ENCODE assay signal across 1 cellular context in genomic region chr1:66788231-66788939, GRCh38.
TF ChIP-seq lines count a peak whose summit lies in the region.

No MANE protein-coding gene starts in this region.

TF ChIP-seq in HepG2, 621 proteins besides CTCF, POLR2A, EP300 and RAD21:
- TF ChIP-seq ZNF329 (CRISPR knock-in tag; IDR thresholded peaks at IDR 0.05; ENCODE audit: low read depth) (no peak), ZNF451 (CRISPR knock-in tag; IDR thresholded peaks at IDR 0.05) (no peak), SALL2 (CRISPR knock-in tag; IDR thresholded peaks at IDR 0.05) (no peak), ZMYM3 (CRISPR knock-in tag; IDR thresholded peaks at IDR 0.05) (no peak), NCOA2 (CRISPR knock-in tag; IDR thresholded peaks at IDR 0.05) (no peak), GATA4 (IDR thresholded peaks at IDR 0.05; ENCODE audit: borderline replicate concordance, low read depth) (no peak), ZNF557 (CRISPR knock-in tag; IDR thresholded peaks at IDR 0.05) (no peak), ZNF850 (CRISPR knock-in tag; conservative IDR thresholded peaks at IDR 0.05) (no peak), TOE1 (CRISPR knock-in tag; IDR thresholded peaks at IDR 0.05) (no peak), ZFY (CRISPR knock-in tag; IDR thresholded peaks at IDR 0.05) (no peak), HINFP (CRISPR knock-in tag; IDR thresholded peaks at IDR 0.05; ENCODE audit: low read depth) (no peak), ZNF33B (CRISPR knock-in tag; IDR thresholded peaks at IDR 0.05) (no peak), KDM5A (IDR thresholded peaks at IDR 0.05; ENCODE audit: borderline replicate concordance, low read length) (no peak), NR2C2 (CRISPR knock-in tag; IDR thresholded peaks at IDR 0.05; ENCODE audit: borderline replicate concordance) (no peak), SRF (IDR thresholded peaks at IDR 0.05; ENCODE audit: low read depth, low read length) (no peak)
- TF ChIP-seq, protein P1, sequence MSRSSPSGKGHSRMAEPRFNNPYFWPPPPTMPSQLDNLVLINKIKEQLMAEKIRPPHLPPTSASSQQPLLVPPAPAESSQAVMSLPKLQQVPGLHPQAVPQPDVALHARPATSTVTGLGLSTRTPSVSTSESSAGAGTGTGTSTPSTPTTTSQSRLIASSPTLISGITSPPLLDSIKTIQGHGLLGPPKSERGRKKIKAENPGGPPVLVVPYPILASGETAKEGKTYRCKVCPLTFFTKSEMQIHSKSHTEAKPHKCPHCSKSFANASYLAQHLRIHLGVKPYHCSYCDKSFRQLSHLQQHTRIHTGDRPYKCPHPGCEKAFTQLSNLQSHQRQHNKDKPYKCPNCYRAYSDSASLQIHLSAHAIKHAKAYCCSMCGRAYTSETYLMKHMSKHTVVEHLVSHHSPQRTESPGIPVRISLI (CRISPR knock-in tag; IDR thresholded peaks at IDR 0.05; ENCODE audit: borderline replicate concordance), result no peak
- TF ChIP-seq, protein P2, sequence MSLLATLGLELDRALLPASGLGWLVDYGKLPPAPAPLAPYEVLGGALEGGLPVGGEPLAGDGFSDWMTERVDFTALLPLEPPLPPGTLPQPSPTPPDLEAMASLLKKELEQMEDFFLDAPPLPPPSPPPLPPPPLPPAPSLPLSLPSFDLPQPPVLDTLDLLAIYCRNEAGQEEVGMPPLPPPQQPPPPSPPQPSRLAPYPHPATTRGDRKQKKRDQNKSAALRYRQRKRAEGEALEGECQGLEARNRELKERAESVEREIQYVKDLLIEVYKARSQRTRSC (CRISPR knock-in tag; IDR thresholded peaks at IDR 0.05; ENCODE audit: low read depth), result no peak
- TF ChIP-seq, protein P3, sequence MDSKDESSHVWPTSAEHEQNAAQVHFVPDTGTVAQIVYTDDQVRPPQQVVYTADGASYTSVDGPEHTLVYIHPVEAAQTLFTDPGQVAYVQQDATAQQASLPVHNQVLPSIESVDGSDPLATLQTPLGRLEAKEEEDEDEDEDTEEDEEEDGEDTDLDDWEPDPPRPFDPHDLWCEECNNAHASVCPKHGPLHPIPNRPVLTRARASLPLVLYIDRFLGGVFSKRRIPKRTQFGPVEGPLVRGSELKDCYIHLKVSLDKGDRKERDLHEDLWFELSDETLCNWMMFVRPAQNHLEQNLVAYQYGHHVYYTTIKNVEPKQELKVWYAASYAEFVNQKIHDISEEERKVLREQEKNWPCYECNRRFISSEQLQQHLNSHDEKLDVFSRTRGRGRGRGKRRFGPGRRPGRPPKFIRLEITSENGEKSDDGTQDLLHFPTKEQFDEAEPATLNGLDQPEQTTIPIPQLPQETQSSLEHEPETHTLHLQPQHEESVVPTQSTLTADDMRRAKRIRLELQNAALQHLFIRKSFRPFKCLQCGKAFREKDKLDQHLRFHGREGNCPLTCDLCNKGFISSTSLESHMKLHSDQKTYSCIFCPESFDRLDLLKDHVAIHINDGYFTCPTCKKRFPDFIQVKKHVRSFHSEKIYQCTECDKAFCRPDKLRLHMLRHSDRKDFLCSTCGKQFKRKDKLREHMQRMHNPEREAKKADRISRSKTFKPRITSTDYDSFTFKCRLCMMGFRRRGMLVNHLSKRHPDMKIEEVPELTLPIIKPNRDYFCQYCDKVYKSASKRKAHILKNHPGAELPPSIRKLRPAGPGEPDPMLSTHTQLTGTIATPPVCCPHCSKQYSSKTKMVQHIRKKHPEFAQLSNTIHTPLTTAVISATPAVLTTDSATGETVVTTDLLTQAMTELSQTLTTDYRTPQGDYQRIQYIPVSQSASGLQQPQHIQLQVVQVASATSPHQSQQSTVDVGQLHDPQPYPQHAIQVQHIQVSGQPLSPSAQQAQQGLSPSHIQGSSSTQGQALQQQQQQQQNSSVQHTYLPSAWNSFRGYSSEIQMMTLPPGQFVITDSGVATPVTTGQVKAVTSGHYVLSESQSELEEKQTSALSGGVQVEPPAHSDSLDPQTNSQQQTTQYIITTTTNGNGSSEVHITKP (CRISPR knock-in tag; IDR thresholded peaks at IDR 0.05; ENCODE audit: low read depth), result no peak
